Comparison of ENCODE assay signal across 1 cellular context in the genomic region with DNA sequence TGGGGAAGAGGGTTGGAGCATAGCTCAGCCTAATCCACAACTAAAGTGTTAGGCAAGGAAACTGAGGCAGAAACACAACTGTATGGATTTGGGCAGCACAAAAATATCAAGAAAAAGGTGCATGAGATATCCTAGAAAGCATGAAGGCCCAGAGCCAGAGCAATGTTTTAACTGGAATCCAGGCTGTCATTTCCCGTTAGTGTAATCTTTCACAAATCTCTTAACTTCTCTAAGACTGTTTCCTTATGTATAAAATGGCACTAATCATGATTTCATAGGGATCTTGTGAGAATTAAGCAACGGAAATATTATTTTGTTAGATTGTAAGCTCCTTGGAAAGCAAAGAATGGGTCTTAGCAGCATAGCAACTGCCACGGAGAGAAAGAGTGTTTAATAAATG.
TF ChIP-seq lines count a peak whose summit lies in the region.

No MANE protein-coding gene starts in this region.

TF ChIP-seq in IMR-90, 13 proteins besides CTCF, POLR2A, EP300 and RAD21:
- TF ChIP-seq BHLHE40 (IDR thresholded peaks at IDR 0.05; ENCODE audit: low read depth, low read length) (no peak), RFX5 (IDR thresholded peaks at IDR 0.05; ENCODE audit: low read depth, low read length) (no peak), RCOR1 (IDR thresholded peaks at IDR 0.05; ENCODE audit: insufficient replicate concordance, low read length) (no peak), SMC3 (IDR thresholded peaks at IDR 0.05; ENCODE audit: low read depth, low read length) (no peak), CHD1 (IDR thresholded peaks at IDR 0.05; ENCODE audit: low read depth, low read length) (no peak), MXI1 (IDR thresholded peaks at IDR 0.05; ENCODE audit: borderline replicate concordance, low read depth, low read length) (no peak)
- TF ChIP-seq, protein P1, sequence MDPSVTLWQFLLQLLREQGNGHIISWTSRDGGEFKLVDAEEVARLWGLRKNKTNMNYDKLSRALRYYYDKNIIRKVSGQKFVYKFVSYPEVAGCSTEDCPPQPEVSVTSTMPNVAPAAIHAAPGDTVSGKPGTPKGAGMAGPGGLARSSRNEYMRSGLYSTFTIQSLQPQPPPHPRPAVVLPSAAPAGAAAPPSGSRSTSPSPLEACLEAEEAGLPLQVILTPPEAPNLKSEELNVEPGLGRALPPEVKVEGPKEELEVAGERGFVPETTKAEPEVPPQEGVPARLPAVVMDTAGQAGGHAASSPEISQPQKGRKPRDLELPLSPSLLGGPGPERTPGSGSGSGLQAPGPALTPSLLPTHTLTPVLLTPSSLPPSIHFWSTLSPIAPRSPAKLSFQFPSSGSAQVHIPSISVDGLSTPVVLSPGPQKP (IDR thresholded peaks at IDR 0.05; ENCODE audit: borderline replicate concordance, low read depth, low read length): no peak
